ENCODE assay signal across 8 cellular contexts in the genomic region with DNA sequence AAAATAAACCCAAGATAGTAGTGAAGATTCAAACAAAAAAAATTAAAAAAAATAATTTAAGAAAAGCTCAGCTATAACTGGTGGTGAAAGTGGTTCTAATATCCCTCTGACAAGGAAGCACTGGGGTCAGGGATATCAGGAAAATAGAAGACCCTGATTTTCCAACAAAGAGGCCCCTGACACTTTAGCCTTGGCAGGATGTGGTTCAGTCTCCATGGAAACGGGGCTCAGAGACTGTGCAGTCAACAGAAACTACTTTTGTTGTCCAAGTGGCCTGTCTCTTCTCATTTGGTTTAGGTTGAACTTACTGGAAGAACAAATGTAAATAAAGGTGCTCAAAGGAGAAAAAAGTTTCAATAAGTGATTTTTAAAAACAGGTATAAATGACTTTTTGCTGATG. TPM values are rescaled to one million over a fixed set of nuclear protein-coding genes. Genes with fewer than 3 reads are reported as not detected.
DNase-seq lines count a peak whose midpoint lies in the region; ATAC-seq and TF ChIP-seq lines count a peak whose summit lies in the region.

No MANE protein-coding gene starts in this region.

- peak overlapping the region; percentile 70 for H3K27ac Mint-ChIP-seq in type B pancreatic cell

- DNase-seq in AG08395 (ENCODE audit: low spot score) (peak; percentile 16), islet precursor cell (peak; percentile 66), type B pancreatic cell (ENCODE audit: extremely low spot score, unreplicated experiment) (no peak), DMS 273 treated with DMSO at 0.1 percent for 48 hours (lab: John Stamatoyannopoulos, UW) (no peak), HPDE6-E6E7 (ENCODE audit: extremely low spot score) (no peak)
- peak; percentile 14 to 24 for DNase-seq in activated CD4-positive, alpha-beta T cell treated with anti-CD3 and anti-CD28 coated beads, Interleukin-2, amount 50 U/mL, for 48 hours

- TF ChIP-seq CTCF in type B pancreatic cell (conservative IDR thresholded peaks at IDR 0.05), result no peak

- H3K4me3 Mint-ChIP-seq in type B pancreatic cell, result no peak overlapping the region

- no peaks in the 10 kb centered on the region for H3K9me3 Mint-ChIP-seq in type B pancreatic cell

- H3K4me1 Mint-ChIP-seq in type B pancreatic cell (ENCODE audit: unreplicated experiment), result peaks cover 29% of the 10 kb centered on the region

- H3K36me3 Mint-ChIP-seq in type B pancreatic cell, result peaks cover 40% of the 10 kb centered on the region

- no peaks in the 10 kb centered on the region for H3K27me3 Mint-ChIP-seq in type B pancreatic cell

- ATAC-seq in HG02938 (IDR thresholded peaks at IDR 0.05; ENCODE audit: unreplicated experiment) (peak; percentile 71), GM21360 (IDR thresholded peaks at IDR 0.05; ENCODE audit: unreplicated experiment) (no peak)

RNA-seq across cellular contexts. Expression of gene INTS14, which starts 27.2 kb away (rescaled TPM):
- 43.9 and 49.3 TPM in 2 replicates for total RNA-seq in type B pancreatic cell (ENCODE audit: low replicate concordance)

RNA-seq across cellular contexts. Expression of gene SLC24A1, which starts 38.0 kb away (rescaled TPM):
- total RNA-seq in type B pancreatic cell (ENCODE audit: low replicate concordance), result 9.8 and 15.8 TPM in 2 replicates

RNA-seq across cellular contexts. Expression of gene HACD3, which starts 53.4 kb away (rescaled TPM):
- 91.5 and 123 TPM in 2 replicates for total RNA-seq in type B pancreatic cell (ENCODE audit: low replicate concordance)

Comparison
In these comparisons a context has a peak if more than half of its experiments do, and no peak if none do; other contexts are left out.
1. DNase-seq: peak in AG08395 (single experiment), activated CD4-positive, alpha-beta T cell treated with anti-CD3 and anti-CD28 coated beads, Interleukin-2, amount 50 U/mL, for 48 hours (2 of 2) and islet precursor cell (single experiment); none in type B pancreatic cell (single experiment), DMS 273 treated with DMSO at 0.1 percent for 48 hours (single experiment) and HPDE6-E6E7 (single experiment).